In the genomic region with DNA sequence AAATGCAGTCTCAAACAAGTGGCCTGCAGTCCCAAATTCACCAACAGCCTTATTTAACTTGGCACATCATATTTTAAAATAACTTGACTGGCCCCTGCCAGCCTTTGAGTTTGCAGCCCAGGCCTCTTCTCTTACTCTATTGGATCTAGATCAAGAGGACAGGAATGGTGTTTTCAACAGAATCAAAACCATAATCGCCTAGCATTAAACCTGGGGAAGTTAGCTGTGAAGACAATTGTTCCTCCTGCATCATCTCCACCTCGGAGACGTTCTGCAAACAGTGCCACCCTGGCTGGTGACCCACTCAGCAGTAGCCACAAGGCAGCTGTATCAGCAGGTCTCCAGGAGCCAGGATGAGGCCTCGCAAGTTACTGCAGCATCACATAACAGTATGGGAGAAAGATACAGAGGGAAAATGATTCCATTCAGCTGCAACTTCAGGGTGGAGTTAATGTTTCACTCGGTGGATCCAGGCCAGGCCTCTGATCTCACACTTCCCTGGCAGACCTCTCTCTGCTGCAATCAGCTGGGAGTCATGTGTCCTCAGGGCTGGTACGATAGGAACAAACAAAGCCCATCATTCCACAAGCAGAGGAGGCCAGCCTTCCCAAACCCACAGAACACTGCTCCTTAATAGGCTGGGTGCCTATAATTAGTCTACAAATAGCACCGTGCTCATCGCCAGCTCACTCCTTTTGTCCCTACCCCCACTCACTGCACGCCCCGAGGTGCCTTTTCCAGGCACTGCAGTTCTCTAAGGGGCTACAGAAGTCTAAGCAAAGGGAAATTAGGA, we compare ENCODE assay signal across 9 cellular contexts. TPM values are rescaled to one million over a fixed set of nuclear protein-coding genes. Genes with fewer than 3 reads are reported as not detected.
DNase-seq lines count a peak whose midpoint lies in the region; ATAC-seq and TF ChIP-seq lines count a peak whose summit lies in the region.
"Had no signal": no experiment of that assay in that cellular context is flagged by ENCODE, and none has a peak within 500 bp of the region (broad histone marks: within the 10 kb centered on the region; RNA-seq: fewer than 3 reads in every experiment).

No MANE protein-coding gene starts in this region.

- no peak for ATAC-seq in GM18861 (IDR thresholded peaks at IDR 0.05; ENCODE audit: unreplicated experiment)
- ATAC-seq in GM21619 (IDR thresholded peaks at IDR 0.05; ENCODE audit: unreplicated experiment): no peak

- intact Hi-C loops in esophagus squamous epithelium (cut with DNase I): loop anchor here (10.0 kb wide), 1 partner anchor 150 kb away; a partner anchor contains a TSS
- intact Hi-C loops in OCI-LY7 (cut with micrococcal nuclease; ENCODE audit: unreplicated experiment): loop anchor here (5.0 to 10.0 kb wide), 2 partner anchors 62 to 370 kb away; a partner anchor contains a TSS

- peaks cover 4% of the 10 kb centered on the region for H3K27me3 Mint-ChIP-seq in neural progenitor cell (ENCODE audit: insufficient read depth, low read depth)
- H3K27me3 Mint-ChIP-seq: activated naive CD4-positive, alpha-beta T cell treated with anti-CD3 and anti-CD28 coated beads, Interleukin-2, amount 50 U/mL, for 24 hours had no signal

- BruUV-seq in OCI-LY7 (replicated peaks; lab: Mats Ljungman, UMichigan): no TSS peak

- H3K27ac ChIP-seq in esophagus squamous epithelium (peak overlapping the region in 3 of 4 donors; percentile 61 to 80 (median 78)), neural progenitor cell (no peak overlapping the region), OCI-LY7 (ENCODE audit: low read depth, low read length, poor library complexity, severe bottlenecking) (no peak overlapping the region)

- peaks cover 3% of the 10 kb centered on the region for H3K36me3 Mint-ChIP-seq in neural progenitor cell

- H3K36me3 ChIP-seq in esophagus squamous epithelium: no peaks in the 10 kb centered on the region
- H3K36me3 ChIP-seq in neural progenitor cell: no peaks in the 10 kb centered on the region
- no peaks in the 10 kb centered on the region for H3K36me3 ChIP-seq in OCI-LY7 (ENCODE audit: insufficient read depth, low read length)

- no peak overlapping the region for H3K9ac ChIP-seq in neural progenitor cell

- H4K20me1 ChIP-seq in neural progenitor cell (ENCODE audit: low read depth) (no peaks in the 10 kb centered on the region), OCI-LY7 (ENCODE audit: insufficient read depth, low read length) (no peaks in the 10 kb centered on the region)

- DNase-seq in COR-L47 (lab: John Stamatoyannopoulos, UW): peak; percentile 80
- DNase-seq in NCI-H2227 treated with DMSO at 0.1 percent for 48 hours (lab: John Stamatoyannopoulos, UW): peak; percentile 55
- no peak for DNase-seq in esophagus squamous epithelium (lab: John Stamatoyannopoulos, UW)
- no peak for DNase-seq in neural progenitor cell (ENCODE audit: low spot score)
- DNase-seq in NCI-H187 (lab: John Stamatoyannopoulos, UW): no peak
- no peak for DNase-seq in OCI-LY7 (ENCODE audit: low spot score)

- H3K9me3 Mint-ChIP-seq in neural progenitor cell: peaks cover 10% of the 10 kb centered on the region
- H3K9me3 Mint-ChIP-seq: activated naive CD4-positive, alpha-beta T cell treated with anti-CD3 and anti-CD28 coated beads, Interleukin-2, amount 50 U/mL, for 24 hours had no signal

- H3K79me2 ChIP-seq in neural progenitor cell (ENCODE audit: low read depth) (no peaks in the 10 kb centered on the region), OCI-LY7 (ENCODE audit: insufficient read depth, low read depth, low read length) (no peaks in the 10 kb centered on the region)

- CTCF ChIA-PET in OCI-LY7 (lab: Charles Lee; ENCODE audit: unreplicated experiment): interaction anchor here (0.6 kb wide), 1 partner anchor 154 kb away, joined by 4 read pairs; no protein-coding TSS in a partner anchor

- H3K4me1 Mint-ChIP-seq in neural progenitor cell: peaks cover 2% of the 10 kb centered on the region

- no peak for TF ChIP-seq CTCF in esophagus squamous epithelium (IDR thresholded peaks at IDR 0.05)
- TF ChIP-seq CTCF in neural progenitor cell (IDR thresholded peaks at IDR 0.05): no peak
- TF ChIP-seq CTCF in OCI-LY7 (conservative IDR thresholded peaks at IDR 0.05; ENCODE audit: low read length): no peak

- whole genome bisulfite sequencing in esophagus squamous epithelium, 2 donors: 18 to 26% methylated on average over 9 to 10 of the region's 10 CpGs

- no peak overlapping the region for H3K4me2 ChIP-seq in neural progenitor cell
- H3K4me2 ChIP-seq in OCI-LY7 (ENCODE audit: low read length): no peak overlapping the region

- H3F3A ChIP-seq in neural progenitor cell (ENCODE audit: low read depth): no peaks in the 10 kb centered on the region

- peak overlapping the region; percentile 83 for H3K27ac Mint-ChIP-seq in neural progenitor cell
- H3K27ac Mint-ChIP-seq: activated naive CD4-positive, alpha-beta T cell treated with anti-CD3 and anti-CD28 coated beads, Interleukin-2, amount 50 U/mL, for 24 hours had no signal

- H3K4me1 ChIP-seq in esophagus squamous epithelium: peaks cover 0 to 35% (median 15%) of the 10 kb centered on the region in 3 donors
- peaks cover 5% of the 10 kb centered on the region for H3K4me1 ChIP-seq in neural progenitor cell
- H3K4me1 ChIP-seq in OCI-LY7 (ENCODE audit: insufficient read depth, low read length, poor library complexity, severe bottlenecking): no peaks in the 10 kb centered on the region

- H2AFZ ChIP-seq in neural progenitor cell (replicated peaks) (peak overlapping the region; percentile 76), OCI-LY7 (ENCODE audit: low read length) (no peak overlapping the region)

- POLR2A ChIA-PET in OCI-LY7 (lab: Charles Lee): no interaction called here

- H3K27me3 ChIP-seq in esophagus squamous epithelium (peaks cover 0 to 5% (median 0%) of the 10 kb centered on the region in 4 donors), neural progenitor cell (no peaks in the 10 kb centered on the region)

- no peak overlapping the region for H3K4me3 Mint-ChIP-seq in neural progenitor cell
- H3K4me3 Mint-ChIP-seq: activated naive CD4-positive, alpha-beta T cell treated with anti-CD3 and anti-CD28 coated beads, Interleukin-2, amount 50 U/mL, for 24 hours had no signal

- H3K9me3 ChIP-seq in esophagus squamous epithelium: no peaks in the 10 kb centered on the region
- no peaks in the 10 kb centered on the region for H3K9me3 ChIP-seq in neural progenitor cell (ENCODE audit: low read depth)
- 0 out of 2 replicates have a peak, but pooled peaks cover 4% of the 10 kb centered on the region for H3K9me3 ChIP-seq in OCI-LY7 (ENCODE audit: low read length)

- H3K4me3 ChIP-seq in esophagus squamous epithelium (no peak overlapping the region), neural progenitor cell (no peak overlapping the region), OCI-LY7 (ENCODE audit: low read depth, low read length, poor library complexity, severe bottlenecking) (no peak overlapping the region)

- no peak for TF ChIP-seq POLR2A in esophagus squamous epithelium (IDR thresholded peaks at IDR 0.05)

- H3K9me2 ChIP-seq in OCI-LY7 (ENCODE audit: insufficient read depth, low read length): no peaks in the 10 kb centered on the region

RNA-seq across cellular contexts. Expression of a gene that starts 18.6 kb away (rescaled TPM):
- total RNA-seq in esophagus squamous epithelium: 1 to 10 TPM in 1 of 4 donors, under 1 TPM in 1, not detected in 2; 0.38 to 1.1 TPM
- 0.15 and 0.37 TPM in 2 replicates for total RNA-seq in neural progenitor cell (ENCODE audit: low replicate concordance)
- total RNA-seq in OCI-LY7 (2014; rRNA removed; shearing (Covaris generic)): 0.06 TPM in 1 of 2 replicates, not detected in the other
- total RNA-seq in OCI-LY7 (2022): 0.10 TPM in 1 of 2 replicates, not detected in the other

RNA-seq across cellular contexts. Expression of a gene that starts 29.8 kb away (rescaled TPM):
- total RNA-seq in esophagus squamous epithelium (10 to 100 TPM in 2 of 4 donors, 1 to 10 TPM in 2; 2.2 to 17.9 (median 9.5) TPM), neural progenitor cell (ENCODE audit: low replicate concordance) (0.09 TPM in 1 of 2 replicates, not detected in the other), OCI-LY7 (2022) (0.63 and 0.74 TPM in 2 replicates)
- 0.73 and 1.4 TPM in 2 replicates for total RNA-seq in OCI-LY7 (2014; rRNA removed; shearing (Covaris generic))

RNA-seq across cellular contexts. Expression of a gene that starts 42.4 kb away (rescaled TPM):
- total RNA-seq in esophagus squamous epithelium (1 to 10 TPM in 3 of 4 donors, under 1 TPM in 1; 0.87 to 4.2 (median 1.3) TPM), neural progenitor cell (ENCODE audit: low replicate concordance) (3.6 and 7.1 TPM in 2 replicates), OCI-LY7 (2022) (not detected in 2 replicates)
- not detected in 2 replicates for total RNA-seq in OCI-LY7 (2014; rRNA removed; shearing (Covaris generic))

RNA-seq across cellular contexts. Expression of a gene that starts 57.1 kb away (rescaled TPM):
- total RNA-seq in esophagus squamous epithelium (10 to 100 TPM; 17.4 to 44.4 (median 32.4) TPM), neural progenitor cell (ENCODE audit: low replicate concordance) (1.1 and 5.7 TPM in 2 replicates), OCI-LY7 (2022) (5.8 and 6.9 TPM in 2 replicates)
- total RNA-seq in OCI-LY7 (2014; rRNA removed; shearing (Covaris generic)): 1.9 and 2.2 TPM in 2 replicates

Comparison
In these comparisons a context has a peak if more than half of its experiments do, and no peak if none do; other contexts are left out.
1. DNase-seq: peak in COR-L47 (single experiment) and NCI-H2227 treated with DMSO at 0.1 percent for 48 hours (single experiment); none in esophagus squamous epithelium (single experiment), neural progenitor cell (single experiment), NCI-H187 (0 of 2) and OCI-LY7 (single experiment).
2. H3K27ac ChIP-seq: peak in esophagus squamous epithelium (3 of 4); none in neural progenitor cell (single experiment) and OCI-LY7 (single experiment).